ENCODE assay signal across 8 cellular contexts in genomic region chr20:58891076-58891685, GRCh38. TPM values are rescaled to one million over a fixed set of nuclear protein-coding genes. Genes with fewer than 3 reads are reported as not detected.
A peak's percentile ranks its signal among the peaks of the same experiment; 100 is the strongest.
DNase-seq lines count a peak whose midpoint lies in the region; ATAC-seq, FAIRE-seq and TF ChIP-seq lines count a peak whose summit lies in the region.

No MANE protein-coding gene starts in this region.

- no peak for FAIRE-seq in RCC 7860 (lab: Jason Lieb, UNC)

- H3K27me3 ChIP-seq in foreskin keratinocyte: peaks cover 2% of the 10 kb centered on the region
- H3K27me3 ChIP-seq in neutrophil: peaks cover 16% of the 10 kb centered on the region
- no peaks in the 10 kb centered on the region for H3K27me3 ChIP-seq in thoracic aorta (replicated peaks; ENCODE audit: insufficient read depth)

- H3K27ac ChIP-seq in foreskin keratinocyte (peak overlapping the region; percentile 67), neutrophil (peak overlapping the region; percentile 85), thoracic aorta (peak overlapping the region; percentile 95 to 99)

- H3K9me3 ChIP-seq in neutrophil (no peaks in the 10 kb centered on the region), thoracic aorta (no peaks in the 10 kb centered on the region)

- DNase-seq in NCI-H1417 (lab: John Stamatoyannopoulos, UW) (peak; percentile 68 to 92 (median 87)), NCI-H1417 treated with DMSO at 0.1 percent for 48 hours (lab: John Stamatoyannopoulos, UW) (no peak), RCC 7860 (ENCODE audit: low spot score) (peak; percentile 41), foreskin keratinocyte (no peak), thoracic aorta (ENCODE audit: low spot score) (no peak)
- DNase-seq in activated effector memory CD4-positive, alpha-beta T cell treated with anti-CD3 and anti-CD28 coated beads, Interleukin-2, amount 50 U/mL, for 16 hours: peak; percentile 91

- peaks cover 24% of the 10 kb centered on the region for H3K4me1 ChIP-seq in foreskin keratinocyte
- H3K4me1 ChIP-seq in neutrophil (ENCODE audit: control insufficient read depth in 1 of 2, insufficient read depth in 1 of 2, low read depth in 1 of 2, low read length in 1 of 2): peaks cover 22 to 31% of the 10 kb centered on the region in 2 experiments
- peaks cover 27 to 37% of the 10 kb centered on the region in 2 donors for H3K4me1 ChIP-seq in thoracic aorta (ENCODE audit: control insufficient read depth in 1 of 2, low read depth in 2 of 2)

- TF ChIP-seq CTCF in foreskin keratinocyte (conservative IDR thresholded peaks at IDR 0.05) (no peak), neutrophil (IDR thresholded peaks at IDR 0.05) (no peak), thoracic aorta (IDR thresholded peaks at IDR 0.05) (no peak)

- ATAC-seq in HG03097 (IDR thresholded peaks at IDR 0.05; ENCODE audit: low FRiP score, unreplicated experiment): peak; percentile 24
- peak; percentile 17 for ATAC-seq in foreskin keratinocyte
- ATAC-seq in thoracic aorta (ENCODE audit: insufficient number of reproducible peaks, low FRiP score, low read depth): peak; percentile 45

- peaks cover 5% of the 10 kb centered on the region for H3K36me3 ChIP-seq in neutrophil
- H3K36me3 ChIP-seq in thoracic aorta: no peaks in the 10 kb centered on the region

- peak overlapping the region; percentile 63 to 85 for H3K4me3 ChIP-seq in neutrophil (ENCODE audit: low read depth in 1 of 2, low read length in 1 of 2)
- H3K4me3 ChIP-seq in thoracic aorta: peak overlapping the region; percentile 96

RNA-seq across cellular contexts. Expression of gene GNAS, which starts 38.7 kb away (rescaled TPM):
- total RNA-seq in foreskin keratinocyte: 697 and 702 TPM in 2 replicates
- 862 and 881 TPM in 2 replicates for polyA plus RNA-seq in foreskin keratinocyte
- 100 to 1,000 TPM; 742 to 943 TPM for total RNA-seq in thoracic aorta

RNA-seq across cellular contexts. Expression of gene GNAS-AS1, which starts 40.5 kb away (rescaled TPM):
- 0.27 and 0.63 TPM in 2 replicates for total RNA-seq in foreskin keratinocyte
- polyA plus RNA-seq in foreskin keratinocyte: 0.16 and 0.39 TPM in 2 replicates
- total RNA-seq in thoracic aorta: under 1 TPM; 0.21 to 0.81 TPM

Comparison
In these comparisons a context has a peak if more than half of its experiments do, and no peak if none do; other contexts are left out.
1. DNase-seq: peak in NCI-H1417 (3 of 3), RCC 7860 (single experiment) and activated effector memory CD4-positive, alpha-beta T cell treated with anti-CD3 and anti-CD28 coated beads, Interleukin-2, amount 50 U/mL, for 16 hours (single experiment); none in NCI-H1417 treated with DMSO at 0.1 percent for 48 hours (single experiment), foreskin keratinocyte (0 of 2) and thoracic aorta (single experiment).
2. Peak in every context shown above with its lines, with median percentiles within 50 percentile points of each other: ATAC-seq and H3K27ac ChIP-seq.